In the genomic region with DNA sequence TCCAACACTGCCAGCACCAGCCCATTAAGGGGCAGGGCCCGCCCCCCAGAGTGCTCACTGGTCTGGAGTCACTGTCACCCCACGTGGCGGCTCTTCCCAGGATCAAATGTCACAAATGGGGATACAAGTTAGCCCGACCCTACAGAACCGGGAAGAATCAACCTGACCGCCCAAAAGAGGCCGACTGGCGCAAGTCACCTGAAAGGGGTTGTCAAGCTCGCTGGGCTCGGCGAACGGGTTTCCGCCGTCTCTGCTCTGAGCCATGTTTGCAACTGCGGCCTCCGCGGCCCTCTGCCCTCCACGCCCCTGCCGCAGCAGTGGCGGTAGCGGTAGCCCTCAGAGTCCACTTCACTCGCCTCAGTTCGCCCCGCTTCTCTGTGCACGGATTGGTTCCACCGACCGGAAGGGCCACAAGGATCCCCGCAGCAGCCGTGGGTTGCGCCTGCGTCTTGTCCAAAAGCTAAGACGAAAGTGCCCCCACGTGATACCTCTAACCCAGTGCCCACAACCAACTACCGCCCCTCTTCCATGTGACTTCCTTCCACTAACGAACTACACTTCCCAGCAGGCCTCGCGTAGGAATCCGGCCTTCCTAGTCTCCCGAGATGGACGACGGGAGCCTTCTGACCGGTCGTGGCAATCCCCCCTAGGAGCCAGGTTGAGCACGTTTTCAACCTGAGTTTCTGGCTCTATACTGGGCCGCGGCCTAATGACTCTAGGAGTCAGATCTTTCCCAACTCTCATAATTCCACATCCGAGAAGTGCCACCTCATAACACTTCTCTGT, we compare ENCODE assay signal across 1 cellular context.
TF ChIP-seq lines count a peak whose summit lies in the region.

A gene (minus strand): TSS at position 473 of the 786 bp plus-strand sequence. CDS start 209 bp downstream, at position 264.

TF ChIP-seq in K562, 482 proteins besides CTCF, POLR2A, EP300 and RAD21 (continued from another document and continues in another):
- TF ChIP-seq, protein P1, sequence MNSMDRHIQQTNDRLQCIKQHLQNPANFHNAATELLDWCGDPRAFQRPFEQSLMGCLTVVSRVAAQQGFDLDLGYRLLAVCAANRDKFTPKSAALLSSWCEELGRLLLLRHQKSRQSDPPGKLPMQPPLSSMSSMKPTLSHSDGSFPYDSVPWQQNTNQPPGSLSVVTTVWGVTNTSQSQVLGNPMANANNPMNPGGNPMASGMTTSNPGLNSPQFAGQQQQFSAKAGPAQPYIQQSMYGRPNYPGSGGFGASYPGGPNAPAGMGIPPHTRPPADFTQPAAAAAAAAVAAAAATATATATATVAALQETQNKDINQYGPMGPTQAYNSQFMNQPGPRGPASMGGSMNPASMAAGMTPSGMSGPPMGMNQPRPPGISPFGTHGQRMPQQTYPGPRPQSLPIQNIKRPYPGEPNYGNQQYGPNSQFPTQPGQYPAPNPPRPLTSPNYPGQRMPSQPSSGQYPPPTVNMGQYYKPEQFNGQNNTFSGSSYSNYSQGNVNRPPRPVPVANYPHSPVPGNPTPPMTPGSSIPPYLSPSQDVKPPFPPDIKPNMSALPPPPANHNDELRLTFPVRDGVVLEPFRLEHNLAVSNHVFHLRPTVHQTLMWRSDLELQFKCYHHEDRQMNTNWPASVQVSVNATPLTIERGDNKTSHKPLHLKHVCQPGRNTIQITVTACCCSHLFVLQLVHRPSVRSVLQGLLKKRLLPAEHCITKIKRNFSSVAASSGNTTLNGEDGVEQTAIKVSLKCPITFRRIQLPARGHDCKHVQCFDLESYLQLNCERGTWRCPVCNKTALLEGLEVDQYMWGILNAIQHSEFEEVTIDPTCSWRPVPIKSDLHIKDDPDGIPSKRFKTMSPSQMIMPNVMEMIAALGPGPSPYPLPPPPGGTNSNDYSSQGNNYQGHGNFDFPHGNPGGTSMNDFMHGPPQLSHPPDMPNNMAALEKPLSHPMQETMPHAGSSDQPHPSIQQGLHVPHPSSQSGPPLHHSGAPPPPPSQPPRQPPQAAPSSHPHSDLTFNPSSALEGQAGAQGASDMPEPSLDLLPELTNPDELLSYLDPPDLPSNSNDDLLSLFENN (IDR thresholded peaks at IDR 0.05; ENCODE audit: low read depth in 2 of 2, low read length in 2 of 2): no peak
- TF ChIP-seq POLR2AphosphoS5 (IDR thresholded peaks at IDR 0.05; ENCODE audit: control insufficient read depth, insufficient read depth, low read depth, low read length) (0 out of 2 replicates have a peak, but pooled peaks have one; percentile 51), POLR2B (IDR thresholded peaks at IDR 0.05; ENCODE audit: low read depth, partially characterized antibody) (peak; percentile 92), ESRRB (CRISPR knock-in tag; IDR thresholded peaks at IDR 0.05; ENCODE audit: borderline replicate concordance) (peak; percentile 82; the same call in 1 of the 2 replicates), MTA2 (IDR thresholded peaks at IDR 0.05; ENCODE audit: low read depth) (no peak), XRCC5 (IDR thresholded peaks at IDR 0.05; ENCODE audit: low read depth, low read length) (no peak), ZNF3 (CRISPR knock-in tag; IDR thresholded peaks at IDR 0.05) (no peak; the same call in 1 of the 2 replicates), RNF2 (IDR thresholded peaks at IDR 0.05) (peak; percentile 60; the same call in 1 of the 2 replicates), WHSC1 (IDR thresholded peaks at IDR 0.05; ENCODE audit: low read length) (no peak), PHF20 (IDR thresholded peaks at IDR 0.05; ENCODE audit: partially characterized antibody) (peak; percentile 73), HDAC1 (IDR thresholded peaks at IDR 0.05) (peak; percentile 44 to 95; a peak in 3 of 4 replicates), ETV6 (IDR thresholded peaks at IDR 0.05; ENCODE audit: borderline replicate concordance in 1 of 2, low read depth in 2 of 2, low read length in 1 of 2) (no peak), ETV6 (CRISPR knock-in tag; IDR thresholded peaks at IDR 0.05; ENCODE audit: borderline replicate concordance) (no peak), RBBP5 (IDR thresholded peaks at IDR 0.05; ENCODE audit: borderline replicate concordance, insufficient read depth, low read length, poor library complexity, severe bottlenecking) (peak; percentile 74), ZNF324 (CRISPR knock-in tag; IDR thresholded peaks at IDR 0.05) (peak; percentile 30; the same call in 1 of the 2 replicates), MYC (IDR thresholded peaks at IDR 0.05; ENCODE audit: low read depth, low read length) (peak; percentile 89), MYC (CRISPR knock-in tag; IDR thresholded peaks at IDR 0.05; ENCODE audit: borderline replicate concordance, low read depth) (peak; percentile 92), CHD1 (IDR thresholded peaks at IDR 0.05; ENCODE audit: low read length) (peak; percentile 61), NCOA4 (IDR thresholded peaks at IDR 0.05; ENCODE audit: partially characterized antibody) (no peak), DPF2 (IDR thresholded peaks at IDR 0.05) (0 out of 2 replicates have a peak, but pooled peaks have one; percentile 19), MIER1 (IDR thresholded peaks at IDR 0.05; ENCODE audit: low read depth) (no peak), SRSF3 (IDR thresholded peaks at IDR 0.05; ENCODE audit: insufficient read depth, low read length) (no peak), EP400 (IDR thresholded peaks at IDR 0.05) (peak; percentile 90), TBL1XR1 (IDR thresholded peaks at IDR 0.05; ENCODE audit: low read length in 2 of 2) (no peak), ZNF561 (CRISPR knock-in tag; conservative IDR thresholded peaks at IDR 0.05) (0 out of 2 replicates have a peak, but pooled peaks have one; percentile 43), ZNF253 (CRISPR knock-in tag; conservative IDR thresholded peaks at IDR 0.05) (0 out of 2 replicates have a peak, but pooled peaks have one; percentile 43), SOX6 (IDR thresholded peaks at IDR 0.05) (peak; percentile 26; the same call in 1 of the 2 replicates), ILF3 (IDR thresholded peaks at IDR 0.05; ENCODE audit: borderline replicate concordance) (peak; percentile 68; the same call in 1 of the 2 replicates), DACH1 (IDR thresholded peaks at IDR 0.05; ENCODE audit: partially characterized antibody) (no peak), SP1 (CRISPR knock-in tag; IDR thresholded peaks at IDR 0.05) (peak; percentile 77), ZC3H8 (IDR thresholded peaks at IDR 0.05) (no peak), MAFF (IDR thresholded peaks at IDR 0.05; ENCODE audit: low read length) (peak; percentile 2; the same call in 1 of the 2 replicates), SP2 (IDR thresholded peaks at IDR 0.05; ENCODE audit: extremely low read depth, low read depth, low read length, poor library complexity, severe bottlenecking) (no peak), ZBTB1 (CRISPR knock-in tag; IDR thresholded peaks at IDR 0.05; ENCODE audit: borderline replicate concordance, low read depth) (peak; percentile 91; the same call in 1 of the 2 replicates), ZNF445 (CRISPR knock-in tag; IDR thresholded peaks at IDR 0.05; ENCODE audit: low read depth) (peak; percentile 31; the same call in 1 of the 2 replicates), OTX1 (CRISPR knock-in tag; IDR thresholded peaks at IDR 0.05) (peak; percentile 92), CXXC5 (CRISPR knock-in tag; IDR thresholded peaks at IDR 0.05) (peak; percentile 80), BACH1 (tag; IDR thresholded peaks at IDR 0.05) (no peak), NONO (IDR thresholded peaks at IDR 0.05; ENCODE audit: low read depth in 2 of 2, low read length in 1 of 2) (no peak), ZC3H11A (IDR thresholded peaks at IDR 0.05; ENCODE audit: low read depth, low read length) (no peak), ZNF140 (CRISPR knock-in tag; IDR thresholded peaks at IDR 0.05) (no peak)
- TF ChIP-seq, protein P2, sequence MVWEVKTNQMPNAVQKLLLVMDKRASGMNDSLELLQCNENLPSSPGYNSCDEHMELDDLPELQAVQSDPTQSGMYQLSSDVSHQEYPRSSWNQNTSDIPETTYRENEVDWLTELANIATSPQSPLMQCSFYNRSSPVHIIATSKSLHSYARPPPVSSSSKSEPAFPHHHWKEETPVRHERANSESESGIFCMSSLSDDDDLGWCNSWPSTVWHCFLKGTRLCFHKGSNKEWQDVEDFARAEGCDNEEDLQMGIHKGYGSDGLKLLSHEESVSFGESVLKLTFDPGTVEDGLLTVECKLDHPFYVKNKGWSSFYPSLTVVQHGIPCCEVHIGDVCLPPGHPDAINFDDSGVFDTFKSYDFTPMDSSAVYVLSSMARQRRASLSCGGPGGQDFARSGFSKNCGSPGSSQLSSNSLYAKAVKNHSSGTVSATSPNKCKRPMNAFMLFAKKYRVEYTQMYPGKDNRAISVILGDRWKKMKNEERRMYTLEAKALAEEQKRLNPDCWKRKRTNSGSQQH (CRISPR knock-in tag; IDR thresholded peaks at IDR 0.05): peak; percentile 81
- TF ChIP-seq, protein P3, sequence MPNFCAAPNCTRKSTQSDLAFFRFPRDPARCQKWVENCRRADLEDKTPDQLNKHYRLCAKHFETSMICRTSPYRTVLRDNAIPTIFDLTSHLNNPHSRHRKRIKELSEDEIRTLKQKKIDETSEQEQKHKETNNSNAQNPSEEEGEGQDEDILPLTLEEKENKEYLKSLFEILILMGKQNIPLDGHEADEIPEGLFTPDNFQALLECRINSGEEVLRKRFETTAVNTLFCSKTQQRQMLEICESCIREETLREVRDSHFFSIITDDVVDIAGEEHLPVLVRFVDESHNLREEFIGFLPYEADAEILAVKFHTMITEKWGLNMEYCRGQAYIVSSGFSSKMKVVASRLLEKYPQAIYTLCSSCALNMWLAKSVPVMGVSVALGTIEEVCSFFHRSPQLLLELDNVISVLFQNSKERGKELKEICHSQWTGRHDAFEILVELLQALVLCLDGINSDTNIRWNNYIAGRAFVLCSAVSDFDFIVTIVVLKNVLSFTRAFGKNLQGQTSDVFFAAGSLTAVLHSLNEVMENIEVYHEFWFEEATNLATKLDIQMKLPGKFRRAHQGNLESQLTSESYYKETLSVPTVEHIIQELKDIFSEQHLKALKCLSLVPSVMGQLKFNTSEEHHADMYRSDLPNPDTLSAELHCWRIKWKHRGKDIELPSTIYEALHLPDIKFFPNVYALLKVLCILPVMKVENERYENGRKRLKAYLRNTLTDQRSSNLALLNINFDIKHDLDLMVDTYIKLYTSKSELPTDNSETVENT (CRISPR knock-in tag; IDR thresholded peaks at IDR 0.05): 0 out of 2 replicates have a peak, but pooled peaks have one; percentile 9
- TF ChIP-seq, protein P4, sequence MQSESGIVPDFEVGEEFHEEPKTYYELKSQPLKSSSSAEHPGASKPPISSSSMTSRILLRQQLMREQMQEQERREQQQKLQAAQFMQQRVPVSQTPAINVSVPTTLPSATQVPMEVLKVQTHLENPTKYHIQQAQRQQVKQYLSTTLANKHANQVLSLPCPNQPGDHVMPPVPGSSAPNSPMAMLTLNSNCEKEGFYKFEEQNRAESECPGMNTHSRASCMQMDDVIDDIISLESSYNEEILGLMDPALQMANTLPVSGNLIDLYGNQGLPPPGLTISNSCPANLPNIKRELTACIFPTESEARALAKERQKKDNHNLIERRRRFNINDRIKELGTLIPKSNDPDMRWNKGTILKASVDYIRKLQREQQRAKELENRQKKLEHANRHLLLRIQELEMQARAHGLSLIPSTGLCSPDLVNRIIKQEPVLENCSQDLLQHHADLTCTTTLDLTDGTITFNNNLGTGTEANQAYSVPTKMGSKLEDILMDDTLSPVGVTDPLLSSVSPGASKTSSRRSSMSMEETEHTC (IDR thresholded peaks at IDR 0.05): peak; percentile 75; the same call in 1 of the 2 replicates
- TF ChIP-seq, protein P5, sequence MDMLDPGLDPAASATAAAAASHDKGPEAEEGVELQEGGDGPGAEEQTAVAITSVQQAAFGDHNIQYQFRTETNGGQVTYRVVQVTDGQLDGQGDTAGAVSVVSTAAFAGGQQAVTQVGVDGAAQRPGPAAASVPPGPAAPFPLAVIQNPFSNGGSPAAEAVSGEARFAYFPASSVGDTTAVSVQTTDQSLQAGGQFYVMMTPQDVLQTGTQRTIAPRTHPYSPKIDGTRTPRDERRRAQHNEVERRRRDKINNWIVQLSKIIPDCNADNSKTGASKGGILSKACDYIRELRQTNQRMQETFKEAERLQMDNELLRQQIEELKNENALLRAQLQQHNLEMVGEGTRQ (CRISPR knock-in tag; IDR thresholded peaks at IDR 0.05): peak; percentile 96
- TF ChIP-seq, protein P6, sequence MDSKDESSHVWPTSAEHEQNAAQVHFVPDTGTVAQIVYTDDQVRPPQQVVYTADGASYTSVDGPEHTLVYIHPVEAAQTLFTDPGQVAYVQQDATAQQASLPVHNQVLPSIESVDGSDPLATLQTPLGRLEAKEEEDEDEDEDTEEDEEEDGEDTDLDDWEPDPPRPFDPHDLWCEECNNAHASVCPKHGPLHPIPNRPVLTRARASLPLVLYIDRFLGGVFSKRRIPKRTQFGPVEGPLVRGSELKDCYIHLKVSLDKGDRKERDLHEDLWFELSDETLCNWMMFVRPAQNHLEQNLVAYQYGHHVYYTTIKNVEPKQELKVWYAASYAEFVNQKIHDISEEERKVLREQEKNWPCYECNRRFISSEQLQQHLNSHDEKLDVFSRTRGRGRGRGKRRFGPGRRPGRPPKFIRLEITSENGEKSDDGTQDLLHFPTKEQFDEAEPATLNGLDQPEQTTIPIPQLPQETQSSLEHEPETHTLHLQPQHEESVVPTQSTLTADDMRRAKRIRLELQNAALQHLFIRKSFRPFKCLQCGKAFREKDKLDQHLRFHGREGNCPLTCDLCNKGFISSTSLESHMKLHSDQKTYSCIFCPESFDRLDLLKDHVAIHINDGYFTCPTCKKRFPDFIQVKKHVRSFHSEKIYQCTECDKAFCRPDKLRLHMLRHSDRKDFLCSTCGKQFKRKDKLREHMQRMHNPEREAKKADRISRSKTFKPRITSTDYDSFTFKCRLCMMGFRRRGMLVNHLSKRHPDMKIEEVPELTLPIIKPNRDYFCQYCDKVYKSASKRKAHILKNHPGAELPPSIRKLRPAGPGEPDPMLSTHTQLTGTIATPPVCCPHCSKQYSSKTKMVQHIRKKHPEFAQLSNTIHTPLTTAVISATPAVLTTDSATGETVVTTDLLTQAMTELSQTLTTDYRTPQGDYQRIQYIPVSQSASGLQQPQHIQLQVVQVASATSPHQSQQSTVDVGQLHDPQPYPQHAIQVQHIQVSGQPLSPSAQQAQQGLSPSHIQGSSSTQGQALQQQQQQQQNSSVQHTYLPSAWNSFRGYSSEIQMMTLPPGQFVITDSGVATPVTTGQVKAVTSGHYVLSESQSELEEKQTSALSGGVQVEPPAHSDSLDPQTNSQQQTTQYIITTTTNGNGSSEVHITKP (IDR thresholded peaks at IDR 0.05; ENCODE audit: partially characterized antibody): peak; percentile 88
- TF ChIP-seq, protein P7, sequence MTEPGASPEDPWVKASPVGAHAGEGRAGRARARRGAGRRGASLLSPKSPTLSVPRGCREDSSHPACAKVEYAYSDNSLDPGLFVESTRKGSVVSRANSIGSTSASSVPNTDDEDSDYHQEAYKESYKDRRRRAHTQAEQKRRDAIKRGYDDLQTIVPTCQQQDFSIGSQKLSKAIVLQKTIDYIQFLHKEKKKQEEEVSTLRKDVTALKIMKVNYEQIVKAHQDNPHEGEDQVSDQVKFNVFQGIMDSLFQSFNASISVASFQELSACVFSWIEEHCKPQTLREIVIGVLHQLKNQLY (CRISPR knock-in tag; conservative IDR thresholded peaks at IDR 0.05): peak in 1 of 2 experiments; percentile 86; a peak in 2 of 4 replicates
